Comparison of ENCODE assay signal across 18 cellular contexts in the genomic region with DNA sequence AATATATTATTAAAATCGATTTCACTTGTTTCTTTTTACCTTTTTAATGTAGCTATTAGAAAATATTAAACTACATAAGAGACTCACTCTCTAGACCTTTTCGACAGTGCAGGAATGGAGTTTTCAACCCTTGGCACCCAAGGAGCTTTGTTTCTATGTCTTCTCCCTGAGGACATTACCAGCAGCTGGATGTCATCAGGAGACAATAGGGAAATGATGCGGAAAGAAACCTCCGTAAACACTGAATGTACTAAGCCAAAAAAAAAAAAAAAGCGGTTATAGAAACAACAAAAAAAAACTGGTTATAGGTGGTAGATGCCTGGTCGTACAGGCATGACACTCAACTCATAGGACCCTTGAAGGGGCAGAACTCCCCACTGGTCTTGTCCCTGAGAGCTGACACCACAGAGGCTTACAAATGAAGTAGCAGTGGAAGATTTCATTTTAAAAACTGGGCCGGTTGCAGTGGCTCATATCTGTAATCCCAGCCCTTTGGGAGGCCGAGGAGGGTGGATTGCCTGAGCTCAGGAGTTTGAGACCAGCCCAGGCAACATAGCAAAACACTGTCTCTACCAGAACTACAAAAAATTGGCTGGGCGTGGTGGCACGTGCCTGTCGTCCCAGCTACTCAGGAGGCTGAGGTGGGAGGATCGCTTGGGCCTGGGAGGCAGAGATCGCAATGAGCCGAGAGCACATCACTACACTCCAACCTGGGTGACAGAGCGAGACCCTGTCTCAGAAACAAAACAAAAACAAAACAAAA. TPM values are rescaled to one million over a fixed set of nuclear protein-coding genes. Genes with fewer than 3 reads are reported as not detected.
A peak's percentile ranks its signal among the peaks of the same experiment; 100 is the strongest.
DNase-seq lines count a peak whose midpoint lies in the region; FAIRE-seq and TF ChIP-seq lines count a peak whose summit lies in the region.
"Had no signal": no experiment of that assay in that cellular context is flagged by ENCODE, and none has a peak within 500 bp of the region (broad histone marks: within the 10 kb centered on the region; RNA-seq: fewer than 3 reads in every experiment).

No MANE protein-coding gene starts in this region.

- TF ChIP-seq POLR2A in stomach (IDR thresholded peaks at IDR 0.05): no peak

- H3K4me3 ChIP-seq in stomach: no peak overlapping the region
- H3K4me3 ChIP-seq in small intestine (ENCODE audit: low read depth in 1 of 2, low read length in 2 of 2): no peak overlapping the region
- H3K4me3 ChIP-seq: GM12878, lower lobe of right lung had no signal

- peaks cover 23% of the 10 kb centered on the region for H3K4me1 Mint-ChIP-seq in glutamatergic neuron (ENCODE audit: low read depth, unreplicated experiment)

- peaks cover 3% of the 10 kb centered on the region for H3K9me3 Mint-ChIP-seq in glutamatergic neuron (ENCODE audit: unreplicated experiment)
- H3K9me3 Mint-ChIP-seq: CD4-positive, CD25-positive, alpha-beta regulatory T cell; natural killer cell treated with Interleukin-12 subunit alpha and Interleukin-12 subunit beta and Interleukin-15 and Interleukin-18, amount 100 ng/mL, for 72 hours had no signal

- no peak for FAIRE-seq in small intestine (lab: Jason Lieb, UNC)
- FAIRE-seq: GM12878, urothelium cell line had no signal

- H3K4me3 Mint-ChIP-seq in glutamatergic neuron (ENCODE audit: unreplicated experiment): no peak overlapping the region
- H3K4me3 Mint-ChIP-seq: natural killer cell treated with Interleukin-12 subunit alpha and Interleukin-12 subunit beta and Interleukin-15 and Interleukin-18, amount 100 ng/mL, for 72 hours had no signal

- peaks cover 19 to 68% (median 58%) of the 10 kb centered on the region in 4 donors for H3K4me1 ChIP-seq in stomach
- H3K4me1 ChIP-seq in small intestine (ENCODE audit: control insufficient read depth in 2 of 2, insufficient read depth in 1 of 2, low read depth in 1 of 2, low read length in 1 of 2): peaks cover 0 to 1% of the 10 kb centered on the region in 2 donors

- H3K27me3 ChIP-seq in stomach: no peaks in the 10 kb centered on the region
- no peaks in the 10 kb centered on the region for H3K27me3 ChIP-seq in small intestine (ENCODE audit: control insufficient read depth in 2 of 2, insufficient read depth in 2 of 2, low read length in 2 of 2)

- no peaks in the 10 kb centered on the region for H3K36me3 Mint-ChIP-seq in glutamatergic neuron (ENCODE audit: unreplicated experiment)
- H3K36me3 Mint-ChIP-seq: CD4-positive, CD25-positive, alpha-beta regulatory T cell; natural killer cell treated with Interleukin-12 subunit alpha and Interleukin-12 subunit beta and Interleukin-15 and Interleukin-18, amount 100 ng/mL, for 72 hours had no signal

- H3K9me3 ChIP-seq in stomach (no peaks in the 10 kb centered on the region), small intestine (ENCODE audit: control insufficient read depth, low read depth) (no peaks in the 10 kb centered on the region)
- H3K9me3 ChIP-seq: lower lobe of right lung had no signal

- intact Hi-C loops in stomach (cut with DNase I; ENCODE audit: low total_unique reads): no loop called here

- peak overlapping the region in 3 of 5 donors; percentile 13 to 50 (median 26) for H3K27ac ChIP-seq in stomach
- H3K27ac ChIP-seq in small intestine (ENCODE audit: low read depth in 1 of 2, low read length in 1 of 2): peak overlapping the region in 1 of 2 donors; percentile 46

- TF ChIP-seq EP300 in stomach (IDR thresholded peaks at IDR 0.05): no peak

- H3K36me3 ChIP-seq in stomach (peaks cover 0 to 5% (median under 1%) of the 10 kb centered on the region in 4 donors), small intestine (ENCODE audit: control insufficient read depth in 2 of 2, insufficient read depth in 2 of 2, low read length in 2 of 2) (peaks cover 0 to 1% of the 10 kb centered on the region in 2 donors)
- H3K36me3 ChIP-seq: lower lobe of right lung had no signal

- peaks cover 2% of the 10 kb centered on the region for H3K27me3 Mint-ChIP-seq in glutamatergic neuron (ENCODE audit: unreplicated experiment)
- H3K27me3 Mint-ChIP-seq: CD4-positive, CD25-positive, alpha-beta regulatory T cell; natural killer cell treated with Interleukin-12 subunit alpha and Interleukin-12 subunit beta and Interleukin-15 and Interleukin-18, amount 100 ng/mL, for 72 hours had no signal

- DNase-seq in HCEC 1CT: peak; percentile 24
- peak; percentile 41 for DNase-seq in RPMI7951 (ENCODE audit: low read depth)
- DNase-seq in glutamatergic neuron: no peak
- no peak for DNase-seq in stomach
- DNase-seq in activated CD4-positive, CD25-positive, alpha-beta regulatory T cell treated with anti-CD3 and anti-CD28 coated beads, Interleukin-2, amount 50 U/mL, for 72 hours: no peak
- no peak for DNase-seq in small intestine
- no peak for DNase-seq in MV-4-11 (lab: John Stamatoyannopoulos, UW)
- DNase-seq: aorta; CD4-positive, CD25-positive, alpha-beta regulatory T cell; EL; GOT3; lower lobe of right lung; NCI-H2227 treated with DMSO at 0.1 percent for 48 hours; SIG-M5; stimulated activated CD4-positive, alpha-beta T cell treated with anti-CD3 and anti-CD28 coated beads, Interleukin-4, amount 100 ng/mL, for 4 hours had no signal

- WGBS in stomach, 5 donors: 72 to 85% (median 81%) methylated on average over 15 of the region's 15 CpGs
- WGBS in small intestine, 3 donors: 78 to 92% (median 89%) methylated on average over 15 of the region's 15 CpGs

- no peak for TF ChIP-seq CTCF in glutamatergic neuron (IDR thresholded peaks at IDR 0.05; ENCODE audit: partially characterized antibody, unreplicated experiment)
- no peak for TF ChIP-seq CTCF in stomach (IDR thresholded peaks at IDR 0.05)

- H3K27ac Mint-ChIP-seq in glutamatergic neuron (ENCODE audit: unreplicated experiment): peak overlapping the region; percentile 8
- H3K27ac Mint-ChIP-seq: natural killer cell treated with Interleukin-12 subunit alpha and Interleukin-12 subunit beta and Interleukin-15 and Interleukin-18, amount 100 ng/mL, for 72 hours had no signal

RNA-seq across cellular contexts. Expression of gene THAP4, which starts 23.8 kb away (rescaled TPM):
- total RNA-seq in RPMI7951 (2014; rRNA removed; shearing (Covaris generic)): 33.0 and 33.5 TPM in 2 replicates
- total RNA-seq in glutamatergic neuron (ENCODE audit: unreplicated experiment): 32.4 TPM
- total RNA-seq in stomach: 100 to 1,000 TPM in 1 of 5 donors, 10 to 100 TPM in 4; 16.0 to 172 (median 33.0) TPM
- 10 to 100 TPM; 53.8 to 64.1 (median 58.9) TPM for polyA plus RNA-seq in stomach
- polyA plus RNA-seq in small intestine: 100 to 1,000 TPM in 1 of 3 donors, 10 to 100 TPM in 2; 62.5 to 101 (median 80.5) TPM

RNA-seq across cellular contexts. Expression of gene ATG4B, which starts 24.3 kb away (rescaled TPM):
- total RNA-seq in RPMI7951 (2014; rRNA removed; shearing (Covaris generic)): 66.2 and 79.8 TPM in 2 replicates
- total RNA-seq in glutamatergic neuron (ENCODE audit: unreplicated experiment) (115 TPM), stomach (100 to 1,000 TPM in 2 of 5 donors, 10 to 100 TPM in 3; 45.5 to 162 (median 98.5) TPM)
- polyA plus RNA-seq in stomach (10 to 100 TPM; 31.5 to 42.5 (median 36.7) TPM), small intestine (100 to 1,000 TPM in 1 of 3 donors, 10 to 100 TPM in 2; 44.2 to 196 (median 99.2) TPM)

RNA-seq across cellular contexts. Expression of gene BOK, which starts 54.7 kb away (rescaled TPM):
- total RNA-seq in RPMI7951 (2014; rRNA removed; shearing (Covaris generic)): 13.1 and 13.2 TPM in 2 replicates
- 13.8 TPM for total RNA-seq in glutamatergic neuron (ENCODE audit: unreplicated experiment)
- total RNA-seq in stomach: 100 to 1,000 TPM in 1 of 5 donors, 10 to 100 TPM in 4; 13.0 to 112 (median 69.4) TPM
- 10 to 100 TPM; 14.7 to 31.0 (median 21.6) TPM for polyA plus RNA-seq in stomach
- 10 to 100 TPM in 2 of 3 donors, 1 to 10 TPM in 1; 4.5 to 15.5 (median 14.9) TPM for polyA plus RNA-seq in small intestine
- total RNA-seq: CD4-positive, CD25-positive, alpha-beta regulatory T cell had no signal
- polyA plus RNA-seq: CD4-positive, CD25-positive, alpha-beta regulatory T cell had no signal

Comparison
In these comparisons a context has a peak if more than half of its experiments do, and no peak if none do; other contexts are left out.
1. DNase-seq: peak in HCEC 1CT (single experiment) and RPMI7951 (single experiment); none in glutamatergic neuron (single experiment), stomach (single experiment), activated CD4-positive, CD25-positive, alpha-beta regulatory T cell treated with anti-CD3 and anti-CD28 coated beads, Interleukin-2, amount 50 U/mL, for 72 hours (single experiment), small intestine (single experiment) and MV-4-11 (single experiment).